Comparison of ENCODE assay signal across 8 cellular contexts in the genomic region with DNA sequence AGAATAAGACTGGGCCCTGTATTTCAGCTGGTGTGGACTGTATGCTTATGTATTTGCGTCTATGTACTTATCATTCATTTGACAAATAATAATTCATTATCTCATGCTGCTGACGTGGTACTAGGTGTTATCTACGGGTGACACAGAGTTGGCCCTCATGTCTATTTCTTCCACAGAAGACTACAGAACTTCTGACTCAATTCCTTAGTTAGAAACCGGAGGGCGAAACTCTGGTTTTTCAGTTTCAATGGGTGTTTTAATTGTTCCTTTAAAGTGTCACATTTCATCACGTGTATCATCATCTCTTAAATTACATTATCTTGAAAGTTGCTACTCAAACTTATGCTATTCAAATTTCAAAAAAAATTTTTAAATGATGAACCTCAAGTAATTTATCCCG.
DNase-seq lines count a peak whose midpoint lies in the region; ATAC-seq, FAIRE-seq and TF ChIP-seq lines count a peak whose summit lies in the region.

No MANE protein-coding gene starts in this region.

- H3K27ac Mint-ChIP-seq in T-helper 2 cell treated with Interferon-gamma antibody and Interleukin-4, amounts not matched to agents 5 μg/mL and 100 μg/mL, for 36 hours: peak overlapping the region; percentile 86
- no peak overlapping the region for H3K27ac Mint-ChIP-seq in naive thymus-derived CD8-positive, alpha-beta T cell
- no peak overlapping the region for H3K27ac Mint-ChIP-seq in Calu3 (ENCODE audit: unreplicated experiment)

- no peaks in the 10 kb centered on the region for H3K36me3 ChIP-seq in GM06990 (ENCODE audit: control insufficient read depth, insufficient read depth, low read length)

- BruUV-seq in Calu3 (replicated peaks; lab: Mats Ljungman, UMichigan): no TSS peak

- CTCF ChIA-PET in Calu3 (lab: Charles Lee): no interaction called here

- peak overlapping the region; percentile 49 for H3K4me3 Mint-ChIP-seq in T-helper 2 cell treated with Interferon-gamma antibody and Interleukin-4, amounts not matched to agents 5 μg/mL and 100 μg/mL, for 36 hours
- no peak overlapping the region for H3K4me3 Mint-ChIP-seq in naive thymus-derived CD8-positive, alpha-beta T cell
- no peak overlapping the region for H3K4me3 Mint-ChIP-seq in Calu3 (ENCODE audit: low read depth, unreplicated experiment)

- intact Hi-C loops in Calu3 (cut with micrococcal nuclease; ENCODE audit: unreplicated experiment): loop anchor here (5.0 kb wide), 2 partner anchors 98 to 1053 kb away; no protein-coding TSS in a partner anchor

- FAIRE-seq in frontal cortex (lab: Jason Lieb, UNC): no peak

- H3K27me3 ChIP-seq in GM06990 (replicated peaks; ENCODE audit: control insufficient read depth, insufficient read depth, low read length): no peaks in the 10 kb centered on the region

- peaks cover 2% of the 10 kb centered on the region for H3K36me3 Mint-ChIP-seq in T-helper 2 cell treated with Interferon-gamma antibody and Interleukin-4, amounts not matched to agents 5 μg/mL and 100 μg/mL, for 36 hours (ENCODE audit: low read depth)
- H3K36me3 Mint-ChIP-seq in naive thymus-derived CD8-positive, alpha-beta T cell: no peaks in the 10 kb centered on the region
- no peaks in the 10 kb centered on the region for H3K36me3 Mint-ChIP-seq in Calu3 (ENCODE audit: insufficient read depth, unreplicated experiment)

- TF ChIP-seq CTCF in GM06990 (IDR thresholded peaks at IDR 0.05; ENCODE audit: insufficient read depth, low read length, poor library complexity, severe bottlenecking): no peak
- no peak for TF ChIP-seq CTCF in Calu3 (IDR thresholded peaks at IDR 0.05; ENCODE audit: unreplicated experiment)

- H3K4me1 Mint-ChIP-seq in T-helper 2 cell treated with Interferon-gamma antibody and Interleukin-4, amounts not matched to agents 5 μg/mL and 100 μg/mL, for 36 hours (ENCODE audit: low read depth): peaks cover 41% of the 10 kb centered on the region
- H3K4me1 Mint-ChIP-seq in naive thymus-derived CD8-positive, alpha-beta T cell: peaks cover 6 to 15% (median 9%) of the 10 kb centered on the region in 4 donors
- H3K4me1 Mint-ChIP-seq in Calu3 (ENCODE audit: low read depth, unreplicated experiment): peaks cover 19% of the 10 kb centered on the region

- ATAC-seq in GM19395 (IDR thresholded peaks at IDR 0.05; ENCODE audit: unreplicated experiment) (peak; percentile 77), HG03066 (IDR thresholded peaks at IDR 0.05; ENCODE audit: low read depth, unreplicated experiment) (peak; percentile 62)
- no peak for ATAC-seq in naive thymus-derived CD8-positive, alpha-beta T cell

- H3K27me3 Mint-ChIP-seq in T-helper 2 cell treated with Interferon-gamma antibody and Interleukin-4, amounts not matched to agents 5 μg/mL and 100 μg/mL, for 36 hours (ENCODE audit: low read depth): no peaks in the 10 kb centered on the region
- no peaks in the 10 kb centered on the region for H3K27me3 Mint-ChIP-seq in naive thymus-derived CD8-positive, alpha-beta T cell
- no peaks in the 10 kb centered on the region for H3K27me3 Mint-ChIP-seq in Calu3 (ENCODE audit: unreplicated experiment)

- no peaks in the 10 kb centered on the region for H3K9me3 Mint-ChIP-seq in T-helper 2 cell treated with Interferon-gamma antibody and Interleukin-4, amounts not matched to agents 5 μg/mL and 100 μg/mL, for 36 hours
- no peaks in the 10 kb centered on the region for H3K9me3 Mint-ChIP-seq in naive thymus-derived CD8-positive, alpha-beta T cell
- no peaks in the 10 kb centered on the region for H3K9me3 Mint-ChIP-seq in Calu3 (ENCODE audit: low read depth, unreplicated experiment)

- peak; percentile 33 for DNase-seq in GM06990 (ENCODE audit: extremely low read depth, insufficient read length)
- peak; percentile 79 for DNase-seq in T-helper 2 cell treated with Interferon-gamma antibody and Interleukin-4, amounts not matched to agents 5 μg/mL and 100 μg/mL, for 36 hours (ENCODE audit: low spot score)
- no peak for DNase-seq in naive thymus-derived CD8-positive, alpha-beta T cell
- DNase-seq in frontal cortex (ENCODE audit: low spot score in 2 of 2): no peak
- no peak for DNase-seq in Calu3
- DNase-seq in NCI-H2081 (lab: John Stamatoyannopoulos, UW): no peak

- no peak overlapping the region for H3K4me3 ChIP-seq in GM06990 (replicated peaks; ENCODE audit: low read depth, low read length)

- POLR2A ChIA-PET in naive thymus-derived CD8-positive, alpha-beta T cell (lab: Charles Lee): no interaction called here

Comparison
In these comparisons a context has a peak if more than half of its experiments do, and no peak if none do; other contexts are left out.
1. DNase-seq: peak in GM06990 (single experiment) and T-helper 2 cell treated with Interferon-gamma antibody and Interleukin-4, amounts not matched to agents 5 μg/mL and 100 μg/mL, for 36 hours (single experiment); none in naive thymus-derived CD8-positive, alpha-beta T cell (0 of 10), frontal cortex (0 of 2), Calu3 (single experiment) and NCI-H2081 (0 of 2).
2. ATAC-seq: peak in GM19395 (single experiment) and HG03066 (single experiment); none in naive thymus-derived CD8-positive, alpha-beta T cell (0 of 2).